In genomic region chr20:46127396-46128010, GRCh38 we compare ENCODE assay signal across 22 cellular contexts. TPM values are rescaled to one million over a fixed set of nuclear protein-coding genes. Genes with fewer than 3 reads are reported as not detected.
DNase-seq lines count a peak whose midpoint lies in the region; ATAC-seq, FAIRE-seq and TF ChIP-seq lines count a peak whose summit lies in the region.
"Had no signal": no experiment of that assay in that cellular context is flagged by ENCODE, and none has a peak within 500 bp of the region (broad histone marks: within the 10 kb centered on the region; RNA-seq: fewer than 3 reads in every experiment).

No MANE protein-coding gene starts in this region.

- peaks cover 77% of the 10 kb centered on the region for H3K4me1 Mint-ChIP-seq in activated B cell treated with CpG ODN at 0.5 μM for 24 hours
- peaks cover 49% of the 10 kb centered on the region for H3K4me1 Mint-ChIP-seq in memory B cell

- H3K27me3 Mint-ChIP-seq in activated B cell treated with CpG ODN at 0.5 μM for 24 hours (no peaks in the 10 kb centered on the region), memory B cell (no peaks in the 10 kb centered on the region)

- TF ChIP-seq POLR2A in GM18505 (IDR thresholded peaks at IDR 0.05; ENCODE audit: borderline replicate concordance, extremely low read depth, insufficient read depth, insufficient read length) = peak; percentile 16

- H3K4me3 Mint-ChIP-seq in activated B cell treated with CpG ODN at 0.5 μM for 24 hours (no peak overlapping the region), memory B cell (no peak overlapping the region)
- H3K4me3 Mint-ChIP-seq: CD8-positive, alpha-beta T cell had no signal

- intact Hi-C loops in activated B cell treated with CpG ODN at 0.5 μM for 24 hours (cut with micrococcal nuclease) = no loop called here

- H3K4me1 ChIP-seq in BLaER1 = peaks cover 41% of the 10 kb centered on the region
- H3K4me1 ChIP-seq: A549 had no signal

- H4K20me1 ChIP-seq in BLaER1 = peaks cover 24% of the 10 kb centered on the region; the same call in 1 of the 2 replicates

- no peaks in the 10 kb centered on the region for H3K27me3 ChIP-seq in BLaER1

- H3K4me3 ChIP-seq in BLaER1 = no peak overlapping the region
- H3K4me3 ChIP-seq: A549 had no signal

- DNase-seq in activated B cell treated with CpG ODN at 0.5 μM for 24 hours (no peak), memory B cell (ENCODE audit: low spot score in 2 of 2) (no peak), frontal cortex (ENCODE audit: low spot score in 2 of 2) (no peak), iPS-NIHi11 (ENCODE audit: low spot score) (no peak)
- DNase-seq: Calu3; CD8-positive, alpha-beta T cell; EL; Karpas-422; NCI-H1048; NCI-H1436; NCI-H2029; NCI-H446 treated with DMSO at 0.1 percent for 48 hours; Right ventricle myocardium superior had no signal

- H3K4me2 ChIP-seq in BLaER1 = peak overlapping the region; percentile 64
- H3K4me2 ChIP-seq: A549 had no signal

- H3K36me3 Mint-ChIP-seq in activated B cell treated with CpG ODN at 0.5 μM for 24 hours (ENCODE audit: low read depth) (peaks cover 68% of the 10 kb centered on the region), memory B cell (peaks cover 31% of the 10 kb centered on the region)

- H3K9ac ChIP-seq in BLaER1 = no peak overlapping the region

- H3K9me3 Mint-ChIP-seq in activated B cell treated with CpG ODN at 0.5 μM for 24 hours = no peaks in the 10 kb centered on the region
- H3K9me3 Mint-ChIP-seq in memory B cell = no peaks in the 10 kb centered on the region
- H3K9me3 Mint-ChIP-seq: CD8-positive, alpha-beta T cell had no signal

- H3K27ac Mint-ChIP-seq in activated B cell treated with CpG ODN at 0.5 μM for 24 hours (peak overlapping the region; percentile 30), memory B cell (peak overlapping the region; percentile 17)
- H3K27ac Mint-ChIP-seq: CD8-positive, alpha-beta T cell had no signal

- no peak for FAIRE-seq in frontal cortex (lab: Jason Lieb, UNC)
- FAIRE-seq: A549, GM12891, GM18507, RCC 7860 had no signal

- POLR2A ChIA-PET in activated B cell treated with CpG ODN at 0.5 μM for 24 hours (lab: Charles Lee) = interaction anchor here (2.8 to 6.2 kb wide), 3 partner anchors 8 to 29 kb away, joined by 13 to 130 read pairs (median 44); partner anchors contain the start of gene CD40

- no peak for TF ChIP-seq CTCF in activated B cell treated with CpG ODN at 0.5 μM for 24 hours (IDR thresholded peaks at IDR 0.05)

- H3K36me3 ChIP-seq in BLaER1 = peaks cover 42% of the 10 kb centered on the region

- no peaks in the 10 kb centered on the region for H3K9me3 ChIP-seq in BLaER1
- H3K9me3 ChIP-seq: A549 had no signal

- ATAC-seq in GM18505 (IDR thresholded peaks at IDR 0.05; ENCODE audit: unreplicated experiment) (no peak), activated B cell treated with CpG ODN at 0.5 μM for 24 hours (ENCODE audit: low read depth) (no peak), memory B cell (ENCODE audit: low read depth) (no peak), GM19395 (IDR thresholded peaks at IDR 0.05; ENCODE audit: unreplicated experiment) (no peak), GM18867 (IDR thresholded peaks at IDR 0.05; ENCODE audit: unreplicated experiment) (no peak)
- ATAC-seq: CD8-positive, alpha-beta T cell had no signal

- H3K27ac ChIP-seq in BLaER1 = no peak overlapping the region
- H3K27ac ChIP-seq: A549 had no signal

- CTCF ChIA-PET in activated B cell treated with CpG ODN at 0.5 μM for 24 hours (lab: Charles Lee) = interaction anchor here (1.1 kb wide), 1 partner anchor 9 kb away, joined by 4 read pairs; no protein-coding TSS in a partner anchor

RNA-seq across cellular contexts. Expression of gene CD40, which starts 9.4 kb away (rescaled TPM):
- total RNA-seq in activated B cell treated with CpG ODN at 0.5 μM for 24 hours (410 and 464 TPM in 2 replicates), frontal cortex (0.41 TPM)
- total RNA-seq: HT-29 had no signal

RNA-seq across cellular contexts. Expression of gene NCOA5, which starts 37.7 kb away (rescaled TPM):
- total RNA-seq in activated B cell treated with CpG ODN at 0.5 μM for 24 hours (46.4 and 53.1 TPM in 2 replicates), frontal cortex (18.3 TPM)

Comparison
In these comparisons a context has a peak if more than half of its experiments do, and no peak if none do; other contexts are left out.
1. RNA of gene CD40, which starts 9.4 kb away (total RNA-seq): 410 to 464 TPM in activated B cell treated with CpG ODN at 0.5 μM for 24 hours; 0.41 TPM in frontal cortex (single experiment); every median in the first group is over 100 times any median in the second.